20 cellular contexts compared by ENCODE assay signal in genomic region chr1:157197906-157198435, GRCh38. TPM values are rescaled to one million over a fixed set of nuclear protein-coding genes. Genes with fewer than 3 reads are reported as not detected.
DNase-seq lines count a peak whose midpoint lies in the region; FAIRE-seq and TF ChIP-seq lines count a peak whose summit lies in the region.
"Had no signal": no experiment of that assay in that cellular context is flagged by ENCODE, and none has a peak within 500 bp of the region (broad histone marks: within the 10 kb centered on the region; RNA-seq: fewer than 3 reads in every experiment).

No MANE protein-coding gene starts in this region.

- H3K36me3 ChIP-seq in keratinocyte (ENCODE audit: control insufficient read depth in 2 of 2, extremely low read depth in 1 of 2, insufficient read depth in 2 of 2, low read length in 2 of 2) = no peaks in the 10 kb centered on the region
- H3K36me3 ChIP-seq in prostate gland = no peaks in the 10 kb centered on the region
- H3K36me3 ChIP-seq: HAP-1, spleen had no signal

- no peak for TF ChIP-seq CTCF in keratinocyte (optimal IDR thresholded peaks at IDR 0.05 in 1 of 3, IDR thresholded peaks at IDR 0.05 in 1 of 3, conservative IDR thresholded peaks at IDR 0.05 in 1 of 3; ENCODE audit: extremely low read depth in 1 of 3, insufficient read depth in 2 of 3, low read length in 3 of 3)
- peak in 1 of 4 experiments; percentile 10 for TF ChIP-seq CTCF in prostate gland (IDR thresholded peaks at IDR 0.05)

- H3K4me2 ChIP-seq in keratinocyte (ENCODE audit: control insufficient read depth, extremely low read depth, insufficient read depth, low read depth, low read length) = peak overlapping the region; percentile 27

- FAIRE-seq in keratinocyte (lab: Jason Lieb, UNC) = no peak
- FAIRE-seq: G401.6 had no signal

- intact Hi-C loops in prostate gland (cut with DNase I) = no loop called here

- peak; percentile 23 for DNase-seq in ELF-1 (ENCODE audit: low read depth, low spot score)
- DNase-seq in NCI-H69 (lab: John Stamatoyannopoulos, UW) = peak; percentile 26
- no peak for DNase-seq in keratinocyte (ENCODE audit: low read depth, low spot score)
- peak; percentile 34 for DNase-seq in prostate gland (ENCODE audit: low spot score)
- no peak for DNase-seq in NCI-H1436 (lab: John Stamatoyannopoulos, UW)
- DNase-seq in middle frontal gyrus (ENCODE audit: extremely low spot score, low spot score) = no peak
- no peak for DNase-seq in SKM-1 treated with dmso at 0.1 percent for 144 hours (lab: John Stamatoyannopoulos, UW; ENCODE audit: unreplicated experiment)
- DNase-seq: activated naive CD4-positive, alpha-beta T cell treated with Interleukin-2 at 50 U/mL for 16 hours; activated T-cell treated with anti-CD3 and anti-CD28 coated beads, Interleukin-2, amount 50 U/mL, for 48 hours; amniotic stem cell; glutamatergic neuron; Kasumi-1; natural killer cell; NCI-H1048; NCI-H524 treated with DMSO at 0.1 percent for 48 hours; RPMI8226; spleen; stimulated activated CD4-positive, alpha-beta T cell treated with anti-CD3 and anti-CD28 coated beads, Interleukin-2, amount 100 ng/mL, for 48 hours had no signal

- no peaks in the 10 kb centered on the region for H4K20me1 ChIP-seq in keratinocyte (ENCODE audit: control insufficient read depth, extremely low read depth, insufficient read depth, low read length)

- 67% methylated on average over 7 of the region's 7 CpGs for WGBS in prostate gland

- H2AFZ ChIP-seq in keratinocyte (ENCODE audit: control insufficient read depth, low read length) = peak overlapping the region; percentile 33

- no peaks in the 10 kb centered on the region for H3K9me3 ChIP-seq in keratinocyte (ENCODE audit: control insufficient read depth, low read depth, low read length)
- no peaks in the 10 kb centered on the region for H3K9me3 ChIP-seq in prostate gland
- H3K9me3 ChIP-seq: HAP-1, spleen had no signal

- H3K4me1 ChIP-seq in keratinocyte (ENCODE audit: control insufficient read depth, extremely low read depth, insufficient read depth, low read length) (peaks cover 5% of the 10 kb centered on the region), prostate gland (replicated peaks) (no peaks in the 10 kb centered on the region)
- H3K4me1 ChIP-seq: HAP-1 had no signal

- no peaks in the 10 kb centered on the region for H3K79me2 ChIP-seq in keratinocyte (ENCODE audit: control insufficient read depth, insufficient read depth, low read length)

- dilution Hi-C loops in keratinocyte (cut with MboI; ENCODE audit: extremely low pct_ligation_motif_present, low sequenced_read_pairs) = no loop called here

- no peak overlapping the region for H3K9ac ChIP-seq in keratinocyte (ENCODE audit: control insufficient read depth, extremely low read depth, insufficient read depth, low read length)

- TF ChIP-seq POLR2A in prostate gland (IDR thresholded peaks at IDR 0.05) = no peak

- H3K27me3 ChIP-seq in keratinocyte (ENCODE audit: control insufficient read depth, extremely low read depth, insufficient read depth, low read length) = no peaks in the 10 kb centered on the region
- H3K27me3 ChIP-seq in prostate gland (replicated peaks; ENCODE audit: insufficient read depth) = peaks cover 2% of the 10 kb centered on the region

- H3K4me3 ChIP-seq in keratinocyte (ENCODE audit: control insufficient read depth in 2 of 3, extremely low read depth in 1 of 3, insufficient read depth in 2 of 3, low read depth in 1 of 3, low read length in 3 of 3) (no peak overlapping the region), prostate gland (no peak overlapping the region)
- H3K4me3 ChIP-seq: HAP-1, spleen had no signal

- H3K9me1 ChIP-seq in keratinocyte (ENCODE audit: control insufficient read depth, extremely low read depth, insufficient read depth, low read length) = no peaks in the 10 kb centered on the region

- H3K27ac ChIP-seq in keratinocyte (ENCODE audit: control insufficient read depth, insufficient read depth, low read length) = peak overlapping the region; percentile 36
- H3K27ac ChIP-seq in prostate gland = no peak overlapping the region
- H3K27ac ChIP-seq: spleen had no signal

RNA-seq across cellular contexts. Expression of gene ETV3, which starts 59.8 kb away (rescaled TPM):
- polyA plus RNA-seq in keratinocyte = 16.7 to 22.3 TPM (median 21.2 TPM) in 3 replicates
- 16.0 TPM for polyA plus RNA-seq in keratinocyte (2011; ENCODE audit: low read depth)
- 11.0 and 14.0 TPM in 2 replicates for polyA plus RNA-seq in keratinocyte (2011; cell fraction: cytosol; rRNA removed)
- polyA plus RNA-seq in keratinocyte (2011; cell fraction: nucleus; rRNA removed) = 34.6 and 39.9 TPM in 2 replicates
- polyA plus RNA-seq in keratinocyte (2012; ENCODE audit: low replicate concordance) = 20.3 and 25.8 TPM in 2 replicates
- 23.1 to 53.1 TPM (median 42.1 TPM) in 3 replicates for polyA minus RNA-seq in keratinocyte
- polyA minus RNA-seq in keratinocyte (2011; cell fraction: cytosol; rRNA and poly(A)+ RNA removed) = 25.3 TPM
- 31.2 and 45.8 TPM in 2 replicates for polyA minus RNA-seq in keratinocyte (2011; cell fraction: nucleus; rRNA and poly(A)+ RNA removed)
- total RNA-seq in prostate gland = 10 to 100 TPM; 23.4 to 33.3 TPM

Comparison
In these comparisons a context has a peak if more than half of its experiments do, and no peak if none do; other contexts are left out.
1. DNase-seq: peak in ELF-1 (single experiment), NCI-H69 (single experiment) and prostate gland (single experiment); none in keratinocyte (single experiment), NCI-H1436 (single experiment), middle frontal gyrus (single experiment) and SKM-1 treated with dmso at 0.1 percent for 144 hours (single experiment).